Comparison of ENCODE assay signal across 8 cellular contexts in genomic region chr3:75579536-75579935, GRCh38.
DNase-seq lines count a peak whose midpoint lies in the region; TF ChIP-seq lines count a peak whose summit lies in the region.
"Not testable (repeated sequence)": the region's sequence is repeated elsewhere in the genome, so short reads cannot be mapped to it uniquely, and the experiment has no call there.

No MANE protein-coding gene starts in this region.

- intact Hi-C loops in stomach (cut with DNase I; ENCODE audit: low total_unique reads): not testable (repeated sequence)

- H3K23ac ChIP-seq in neuronal stem cell (ENCODE audit: low read depth, low read length, poor library complexity): not testable (repeated sequence)

- not testable (repeated sequence) for H3K9ac ChIP-seq in BLaER1; endodermal cell (ENCODE audit: extremely low read depth, low read length, poor library complexity, severe bottlenecking); neuronal stem cell (ENCODE audit: low read depth, low read length, poor library complexity)

- H3K27me3 Mint-ChIP-seq in HFFc6 (ENCODE audit: insufficient read depth) (peaks cover 10% of the 10 kb centered on the region), endodermal cell (ENCODE audit: insufficient read depth) (peaks cover 72% of the 10 kb centered on the region)
- H3K27me3 Mint-ChIP-seq in T-helper 2 cell treated with Interferon-gamma antibody and Interleukin-4, amounts not matched to agents 5 μg/mL and 100 μg/mL, for 36 hours (ENCODE audit: low read depth): peaks cover 24% of the 10 kb centered on the region
- H3K27me3 Mint-ChIP-seq in activated naive CD4-positive, alpha-beta T cell treated with anti-CD3 and anti-CD28 coated beads, Interleukin-2, amount 50 U/mL, for 24 hours: peaks cover 23% of the 10 kb centered on the region

- not testable (repeated sequence) for TF ChIP-seq CTCF in HFFc6 (IDR thresholded peaks at IDR 0.05); endodermal cell (conservative IDR thresholded peaks at IDR 0.05); kidney epithelial cell (IDR thresholded peaks at IDR 0.05; ENCODE audit: insufficient read depth, low read length, poor library complexity, severe bottlenecking); stomach (IDR thresholded peaks at IDR 0.05)

- H3K9me3 ChIP-seq in BLaER1; endodermal cell (ENCODE audit: control insufficient read depth, low read length); neuronal stem cell (replicated peaks in 1 of 2; ENCODE audit: control insufficient read depth in 2 of 2, insufficient read depth in 1 of 2, low read depth in 1 of 2, low read length in 2 of 2); stomach: not testable (repeated sequence)

- not testable (repeated sequence) for H4K91ac ChIP-seq in neuronal stem cell (ENCODE audit: low read depth, low read length, poor library complexity)

- not testable (repeated sequence) for H3K27me3 ChIP-seq in BLaER1; kidney epithelial cell (ENCODE audit: control insufficient read depth, insufficient read depth, low read length)
- H3K27me3 ChIP-seq in endodermal cell (ENCODE audit: control insufficient read depth, insufficient read depth, low read length, poor library complexity, severe bottlenecking) (peaks cover 23% of the 10 kb centered on the region), neuronal stem cell (ENCODE audit: control insufficient read depth in 3 of 3, insufficient read depth in 3 of 3, low read depth in 1 of 3, low read length in 3 of 3) (peaks cover 0 to 21% (median 11%) of the 10 kb centered on the region in 3 experiments), stomach (peaks cover 0 to 58% (median 11%) of the 10 kb centered on the region in 3 donors)

- not testable (repeated sequence) for H3K27ac Mint-ChIP-seq in HFFc6; T-helper 2 cell treated with Interferon-gamma antibody and Interleukin-4, amounts not matched to agents 5 μg/mL and 100 μg/mL, for 36 hours; activated naive CD4-positive, alpha-beta T cell treated with anti-CD3 and anti-CD28 coated beads, Interleukin-2, amount 50 U/mL, for 24 hours; endodermal cell

- not testable (repeated sequence) for H3K36me3 ChIP-seq in BLaER1; endodermal cell (ENCODE audit: control insufficient read depth, insufficient read depth, low read length); kidney epithelial cell (ENCODE audit: control insufficient read depth, insufficient read depth, low read length); neuronal stem cell (replicated peaks in 1 of 2; ENCODE audit: control insufficient read depth in 2 of 2, insufficient read depth in 2 of 2, low read length in 2 of 2); stomach

- not testable (repeated sequence) for H3K27ac ChIP-seq in BLaER1; endodermal cell (ENCODE audit: low read depth, low read length); neuronal stem cell (replicated peaks; ENCODE audit: low read length)
- H3K27ac ChIP-seq in stomach: peak overlapping the region in 1 of 5 donors; percentile 46

- H3K4me3 Mint-ChIP-seq in HFFc6 (peak overlapping the region; percentile 77; the same call in 1 of the 2 replicates), endodermal cell (peak overlapping the region; percentile 58)
- peak overlapping the region; percentile 72 for H3K4me3 Mint-ChIP-seq in T-helper 2 cell treated with Interferon-gamma antibody and Interleukin-4, amounts not matched to agents 5 μg/mL and 100 μg/mL, for 36 hours
- H3K4me3 Mint-ChIP-seq in activated naive CD4-positive, alpha-beta T cell treated with anti-CD3 and anti-CD28 coated beads, Interleukin-2, amount 50 U/mL, for 24 hours: peak overlapping the region; percentile 75

- H3K18ac ChIP-seq in neuronal stem cell (ENCODE audit: low read length): not testable (repeated sequence)

- TF ChIP-seq EP300 in stomach (IDR thresholded peaks at IDR 0.05): not testable (repeated sequence)

- not testable (repeated sequence) for H2BK12ac ChIP-seq in neuronal stem cell (ENCODE audit: low read length)

- not testable (repeated sequence) for DNase-seq in HFFc6; T-helper 2 cell treated with Interferon-gamma antibody and Interleukin-4, amounts not matched to agents 5 μg/mL and 100 μg/mL, for 36 hours (ENCODE audit: low spot score); kidney epithelial cell (ENCODE audit: low read depth); neuronal stem cell (ENCODE audit: low spot score); stomach
- peak; percentile 61 for DNase-seq in endodermal cell

- H3K4ac ChIP-seq in neuronal stem cell (ENCODE audit: low read length): not testable (repeated sequence)

- WGBS in endodermal cell (ENCODE audit: insufficient coverage in 1 of 2, insufficient read length in 1 of 2), 2 experiments: 4% methylated on average over 20 of the region's 27 CpGs; no CpG with 5 or more reads in 1 of the 2 experiments
- no CpG with 5 or more reads among the region's 27 CpGs for WGBS in neuronal stem cell (ENCODE audit: extremely low coverage in 2 of 2, insufficient read length in 2 of 2, insufficient replicate concordance in 1 of 2), 2 donors
- 1 to 13% (median 4%) methylated on average over 3 to 27 of the region's 27 CpGs; no CpG with 5 or more reads in 1 of the 5 donors for WGBS in stomach, 5 donors

- not testable (repeated sequence) for H3K4me1 ChIP-seq in BLaER1; endodermal cell (ENCODE audit: control insufficient read depth, insufficient read depth, low read length); neuronal stem cell (ENCODE audit: control insufficient read depth in 2 of 2, insufficient read depth in 1 of 2, low read depth in 1 of 2, low read length in 2 of 2)
- H3K4me1 ChIP-seq in stomach: peaks cover 6 to 12% (median 11%) of the 10 kb centered on the region in 4 donors

- H2BK120ac ChIP-seq in neuronal stem cell (ENCODE audit: low read depth, low read length): not testable (repeated sequence)

- H2BK15ac ChIP-seq in neuronal stem cell (ENCODE audit: low read length): not testable (repeated sequence)

- not testable (repeated sequence) for H4K8ac ChIP-seq in neuronal stem cell (ENCODE audit: low read depth, low read length)

- not testable (repeated sequence) for H3K4me1 Mint-ChIP-seq in HFFc6 (ENCODE audit: low read depth); T-helper 2 cell treated with Interferon-gamma antibody and Interleukin-4, amounts not matched to agents 5 μg/mL and 100 μg/mL, for 36 hours (ENCODE audit: low read depth)
- H3K4me1 Mint-ChIP-seq in activated naive CD4-positive, alpha-beta T cell treated with anti-CD3 and anti-CD28 coated beads, Interleukin-2, amount 50 U/mL, for 24 hours: peaks cover 13% of the 10 kb centered on the region
- peaks cover 12% of the 10 kb centered on the region for H3K4me1 Mint-ChIP-seq in endodermal cell

- H3K36me3 Mint-ChIP-seq in HFFc6 (ENCODE audit: low read depth); T-helper 2 cell treated with Interferon-gamma antibody and Interleukin-4, amounts not matched to agents 5 μg/mL and 100 μg/mL, for 36 hours (ENCODE audit: low read depth); activated naive CD4-positive, alpha-beta T cell treated with anti-CD3 and anti-CD28 coated beads, Interleukin-2, amount 50 U/mL, for 24 hours; endodermal cell (ENCODE audit: low read depth): not testable (repeated sequence)

- H4K20me1 ChIP-seq in BLaER1: not testable (repeated sequence)

- not testable (repeated sequence) for H3K79me1 ChIP-seq in neuronal stem cell (ENCODE audit: low read depth, low read length)

- not testable (repeated sequence) for H3K14ac ChIP-seq in neuronal stem cell (ENCODE audit: low read length)

- H3K4me2 ChIP-seq in BLaER1: peak overlapping the region; percentile 88
- H3K4me2 ChIP-seq in neuronal stem cell (ENCODE audit: insufficient read depth, low read length, poor library complexity, severe bottlenecking): peak overlapping the region; percentile 62

- peak overlapping the region; percentile 95 for H2AFZ ChIP-seq in neuronal stem cell (ENCODE audit: low read length)

- not testable (repeated sequence) for H2BK5ac ChIP-seq in neuronal stem cell (ENCODE audit: low read length)

- H2AK5ac ChIP-seq in neuronal stem cell (ENCODE audit: low read depth, low read length): not testable (repeated sequence)

- H3K4me3 ChIP-seq in BLaER1 (peak overlapping the region; percentile 67), endodermal cell (ENCODE audit: low read length) (peak overlapping the region; percentile 62), kidney epithelial cell (ENCODE audit: low read depth, low read length) (peak overlapping the region; percentile 41), stomach (peak overlapping the region; percentile 46 to 67 (median 47))
- not testable (repeated sequence) for H3K4me3 ChIP-seq in neuronal stem cell (ENCODE audit: low read length in 2 of 2)

- TF ChIP-seq POLR2A in stomach (IDR thresholded peaks at IDR 0.05): not testable (repeated sequence)

- not testable (repeated sequence) for H3K9me3 Mint-ChIP-seq in HFFc6; T-helper 2 cell treated with Interferon-gamma antibody and Interleukin-4, amounts not matched to agents 5 μg/mL and 100 μg/mL, for 36 hours; activated naive CD4-positive, alpha-beta T cell treated with anti-CD3 and anti-CD28 coated beads, Interleukin-2, amount 50 U/mL, for 24 hours; endodermal cell
